ENCODE assay signal across 1 cellular context in the genomic region with DNA sequence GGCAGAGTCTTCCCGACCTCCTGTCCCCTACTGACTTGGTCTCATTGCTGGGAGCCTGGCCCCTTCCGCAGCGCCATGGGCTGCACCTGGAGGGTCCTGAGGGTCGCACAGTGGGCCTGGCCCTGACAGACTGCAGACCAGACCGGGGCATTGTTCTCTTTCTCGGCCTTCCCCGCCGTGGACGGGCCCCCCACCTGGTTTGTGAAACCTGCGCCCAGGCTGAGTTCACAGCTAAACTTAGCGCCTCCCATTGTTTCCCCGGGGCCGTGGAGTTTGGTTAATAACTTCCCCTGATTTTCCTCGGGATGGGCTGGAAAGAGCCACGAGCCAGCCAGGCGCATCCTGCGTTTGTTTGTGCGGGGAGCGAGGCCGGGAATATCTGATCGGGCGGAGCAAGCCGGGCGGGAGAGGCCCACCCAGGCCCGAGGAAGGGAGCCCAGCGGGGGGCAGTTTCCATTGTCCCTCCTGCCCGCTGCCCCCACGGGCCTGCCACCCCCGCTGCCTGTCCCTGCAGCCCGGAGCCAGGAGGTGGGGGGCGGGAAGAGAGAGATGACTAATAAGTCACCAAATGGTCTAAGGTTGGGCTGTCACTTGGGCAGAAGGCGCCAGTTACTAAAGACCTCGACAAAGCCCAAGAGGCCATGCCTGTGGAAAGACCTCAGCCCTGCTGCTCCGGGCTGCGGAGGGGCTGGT.
TF ChIP-seq lines count a peak whose summit lies in the region.

No MANE protein-coding gene starts in this region.

TF ChIP-seq in HepG2, 621 proteins besides CTCF, POLR2A, EP300 and RAD21 (continued from another document):
- TF ChIP-seq, protein P1, sequence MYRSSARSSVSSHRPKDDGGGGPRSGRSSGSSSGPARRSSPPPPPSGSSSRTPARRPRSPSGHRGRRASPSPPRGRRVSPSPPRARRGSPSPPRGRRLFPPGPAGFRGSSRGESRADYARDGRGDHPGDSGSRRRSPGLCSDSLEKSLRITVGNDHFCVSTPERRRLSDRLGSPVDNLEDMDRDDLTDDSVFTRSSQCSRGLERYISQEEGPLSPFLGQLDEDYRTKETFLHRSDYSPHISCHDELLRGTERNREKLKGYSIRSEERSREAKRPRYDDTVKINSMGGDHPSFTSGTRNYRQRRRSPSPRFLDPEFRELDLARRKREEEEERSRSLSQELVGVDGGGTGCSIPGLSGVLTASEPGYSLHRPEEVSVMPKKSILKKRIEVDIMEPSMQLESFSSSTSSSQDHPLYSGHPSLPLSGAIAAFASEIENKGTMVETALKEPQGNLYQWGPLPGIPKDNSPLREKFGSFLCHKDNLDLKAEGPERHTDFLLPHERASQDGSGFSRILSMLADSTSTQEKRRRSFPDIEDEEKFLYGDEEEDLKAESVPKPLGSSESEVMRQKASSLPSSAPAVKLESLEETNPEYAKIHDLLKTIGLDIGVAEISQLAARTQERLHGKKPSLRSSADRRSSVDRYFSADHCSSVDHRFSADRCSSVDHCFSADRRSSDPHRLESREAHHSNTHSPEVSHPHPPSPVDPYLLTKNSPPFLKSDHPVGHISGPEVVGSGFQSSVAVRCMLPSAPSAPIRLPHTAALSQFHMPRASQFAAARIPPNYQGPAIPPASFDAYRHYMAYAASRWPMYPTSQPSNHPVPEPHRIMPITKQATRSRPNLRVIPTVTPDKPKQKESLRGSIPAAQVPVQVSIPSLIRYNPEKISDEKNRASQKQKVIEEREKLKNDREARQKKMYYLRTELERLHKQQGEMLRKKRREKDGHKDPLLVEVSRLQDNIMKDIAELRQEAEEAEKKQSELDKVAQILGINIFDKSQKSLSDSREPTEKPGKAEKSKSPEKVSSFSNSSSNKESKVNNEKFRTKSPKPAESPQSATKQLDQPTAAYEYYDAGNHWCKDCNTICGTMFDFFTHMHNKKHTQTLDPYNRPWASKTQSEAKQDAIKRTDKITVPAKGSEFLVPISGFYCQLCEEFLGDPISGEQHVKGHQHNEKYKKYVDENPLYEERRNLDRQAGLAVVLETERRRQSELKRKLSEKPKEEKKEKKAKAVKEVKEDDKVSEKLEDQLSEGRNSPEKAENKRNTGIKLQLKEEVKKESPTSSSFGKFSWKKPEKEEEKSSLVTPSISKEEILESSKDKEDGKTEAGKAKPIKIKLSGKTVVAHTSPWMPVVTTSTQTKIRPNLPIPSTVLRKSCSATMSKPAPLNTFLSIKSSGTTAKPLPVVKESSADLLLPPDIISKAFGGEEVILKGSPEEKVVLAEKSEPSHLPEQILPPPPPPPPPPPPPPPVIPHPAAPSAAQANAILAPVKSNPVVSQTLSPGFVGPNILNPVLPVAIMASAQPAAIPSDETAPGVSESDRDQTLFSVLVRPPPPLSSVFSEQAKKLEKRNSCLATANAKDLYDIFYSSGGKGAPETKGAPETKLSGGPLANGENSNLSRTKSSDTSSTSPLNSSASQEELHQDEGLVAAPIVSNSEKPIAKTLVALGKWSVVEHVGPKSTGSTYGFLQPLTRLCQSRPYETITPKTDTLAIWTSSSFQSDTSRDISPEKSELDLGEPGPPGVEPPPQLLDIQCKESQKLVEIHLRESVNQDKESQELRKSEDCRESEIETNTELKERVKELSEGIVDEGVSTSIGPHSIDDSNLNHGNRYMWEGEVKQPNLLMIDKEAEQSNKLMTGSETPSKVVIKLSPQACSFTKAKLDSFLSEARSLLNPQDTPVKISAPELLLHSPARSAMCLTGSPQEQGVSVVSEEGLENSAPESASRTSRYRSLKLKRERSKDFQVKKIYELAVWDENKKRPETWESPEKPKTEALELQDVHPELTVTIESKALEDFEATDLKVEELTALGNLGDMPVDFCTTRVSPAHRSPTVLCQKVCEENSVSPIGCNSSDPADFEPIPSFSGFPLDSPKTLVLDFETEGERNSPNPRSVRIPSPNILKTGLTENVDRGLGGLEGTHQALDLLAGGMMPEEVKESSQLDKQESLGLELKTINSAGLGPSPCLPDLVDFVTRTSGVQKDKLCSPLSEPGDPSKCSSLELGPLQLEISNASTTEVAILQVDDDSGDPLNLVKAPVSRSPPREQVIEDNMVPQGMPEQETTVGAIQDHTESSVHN (CRISPR knock-in tag; IDR thresholded peaks at IDR 0.05): no peak
- TF ChIP-seq KDM4B (CRISPR knock-in tag; IDR thresholded peaks at IDR 0.05) (no peak), FOXC1 (CRISPR knock-in tag; IDR thresholded peaks at IDR 0.05; ENCODE audit: borderline replicate concordance) (no peak), ZNF343 (CRISPR knock-in tag; IDR thresholded peaks at IDR 0.05) (no peak)
- TF ChIP-seq, protein P2, sequence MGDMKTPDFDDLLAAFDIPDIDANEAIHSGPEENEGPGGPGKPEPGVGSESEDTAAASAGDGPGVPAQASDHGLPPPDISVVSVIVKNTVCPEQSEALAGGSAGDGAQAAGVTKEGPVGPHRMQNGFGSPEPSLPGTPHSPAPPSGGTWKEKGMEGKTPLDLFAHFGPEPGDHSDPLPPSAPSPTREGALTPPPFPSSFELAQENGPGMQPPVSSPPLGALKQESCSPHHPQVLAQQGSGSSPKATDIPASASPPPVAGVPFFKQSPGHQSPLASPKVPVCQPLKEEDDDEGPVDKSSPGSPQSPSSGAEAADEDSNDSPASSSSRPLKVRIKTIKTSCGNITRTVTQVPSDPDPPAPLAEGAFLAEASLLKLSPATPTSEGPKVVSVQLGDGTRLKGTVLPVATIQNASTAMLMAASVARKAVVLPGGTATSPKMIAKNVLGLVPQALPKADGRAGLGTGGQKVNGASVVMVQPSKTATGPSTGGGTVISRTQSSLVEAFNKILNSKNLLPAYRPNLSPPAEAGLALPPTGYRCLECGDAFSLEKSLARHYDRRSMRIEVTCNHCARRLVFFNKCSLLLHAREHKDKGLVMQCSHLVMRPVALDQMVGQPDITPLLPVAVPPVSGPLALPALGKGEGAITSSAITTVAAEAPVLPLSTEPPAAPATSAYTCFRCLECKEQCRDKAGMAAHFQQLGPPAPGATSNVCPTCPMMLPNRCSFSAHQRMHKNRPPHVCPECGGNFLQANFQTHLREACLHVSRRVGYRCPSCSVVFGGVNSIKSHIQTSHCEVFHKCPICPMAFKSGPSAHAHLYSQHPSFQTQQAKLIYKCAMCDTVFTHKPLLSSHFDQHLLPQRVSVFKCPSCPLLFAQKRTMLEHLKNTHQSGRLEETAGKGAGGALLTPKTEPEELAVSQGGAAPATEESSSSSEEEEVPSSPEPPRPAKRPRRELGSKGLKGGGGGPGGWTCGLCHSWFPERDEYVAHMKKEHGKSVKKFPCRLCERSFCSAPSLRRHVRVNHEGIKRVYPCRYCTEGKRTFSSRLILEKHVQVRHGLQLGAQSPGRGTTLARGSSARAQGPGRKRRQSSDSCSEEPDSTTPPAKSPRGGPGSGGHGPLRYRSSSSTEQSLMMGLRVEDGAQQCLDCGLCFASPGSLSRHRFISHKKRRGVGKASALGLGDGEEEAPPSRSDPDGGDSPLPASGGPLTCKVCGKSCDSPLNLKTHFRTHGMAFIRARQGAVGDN (CRISPR knock-in tag; IDR thresholded peaks at IDR 0.05): peak; percentile 13; the same call in 1 of the 2 replicates
TF ChIP-seq in HepG2: peak in this region for 1.
